18 cellular contexts compared by ENCODE assay signal in genomic region chr5:95917207-95917606, GRCh38. TPM values are rescaled to one million over a fixed set of nuclear protein-coding genes. Genes with fewer than 3 reads are reported as not detected.
DNase-seq lines count a peak whose midpoint lies in the region; ATAC-seq, FAIRE-seq and TF ChIP-seq lines count a peak whose summit lies in the region.
"Had no signal": no experiment of that assay in that cellular context is flagged by ENCODE, and none has a peak within 500 bp of the region (broad histone marks: within the 10 kb centered on the region; RNA-seq: fewer than 3 reads in every experiment).

No MANE protein-coding gene starts in this region.

- H4K20me1 ChIP-seq in GM23248 (ENCODE audit: insufficient read depth) (peaks cover 47% of the 10 kb centered on the region), KMS-11 (ENCODE audit: insufficient read depth) (no peaks in the 10 kb centered on the region), K562 (replicated peaks; ENCODE audit: control insufficient read depth, insufficient read depth, low read length) (no peaks in the 10 kb centered on the region)

- H3K9me2 ChIP-seq in GM23248 (ENCODE audit: insufficient read depth): no peaks in the 10 kb centered on the region

- intact Hi-C loops in K562 (cut with micrococcal nuclease): no loop called here

- CTCF ChIA-PET in K562 (lab: Yijun Ruan, JAX; ENCODE audit: low intra/inter-chr PET ratio): no interaction called here

- H3K9me1 ChIP-seq in K562 (ENCODE audit: control insufficient read depth, insufficient read depth, low read length): no peaks in the 10 kb centered on the region

- ATAC-seq in K562: no peak
- ATAC-seq in GM19463 (IDR thresholded peaks at IDR 0.05; ENCODE audit: unreplicated experiment): no peak
- ATAC-seq in HG03469 (IDR thresholded peaks at IDR 0.05; ENCODE audit: unreplicated experiment): no peak

- H3K4me1 ChIP-seq in GM23248 (ENCODE audit: insufficient read depth): peaks cover 69% of the 10 kb centered on the region
- peaks cover 63% of the 10 kb centered on the region for H3K4me1 ChIP-seq in KMS-11 (ENCODE audit: low read depth, poor library complexity, severe bottlenecking)
- H3K4me1 ChIP-seq in K562 (replicated peaks in 1 of 2; ENCODE audit: control insufficient read depth in 2 of 2, insufficient read depth in 2 of 2, low read length in 2 of 2): peaks cover 0 to 15% of the 10 kb centered on the region in 2 experiments; a peak in 2 of 5 replicates

- H3K27ac ChIP-seq in GM23248: peak overlapping the region; percentile 38
- H3K27ac ChIP-seq in KMS-11: no peak overlapping the region
- H3K27ac ChIP-seq in K562 (ENCODE audit: extremely low read depth, low read depth, low read length): no peak overlapping the region
- H3K27ac ChIP-seq in substantia nigra (ENCODE audit: low read depth, low read length, poor library complexity, severe bottlenecking): peak overlapping the region; percentile 36

- no peak for TF ChIP-seq RAD21 in K562 (CRISPR knock-in tag; conservative IDR thresholded peaks at IDR 0.05 in 1 of 2, IDR thresholded peaks at IDR 0.05 in 1 of 2)

- TF ChIP-seq CTCF in KMS-11 (conservative IDR thresholded peaks at IDR 0.05; ENCODE audit: low read depth, low read length) (no peak), K562 (IDR thresholded peaks at IDR 0.05 in 2 of 3, conservative IDR thresholded peaks at IDR 0.05 in 1 of 3; ENCODE audit: insufficient read depth in 2 of 3, low read depth in 1 of 3, low read length in 3 of 3) (no peak)

- DNase-seq in GM23248: no peak
- DNase-seq in K562 (ENCODE audit: extremely low read depth in 1 of 4, low spot score in 3 of 4): no peak
- no peak for DNase-seq in substantia nigra (lab: John Stamatoyannopoulos, UW)
- DNase-seq in HPDE6-E6E7 (ENCODE audit: extremely low spot score): no peak
- DNase-seq: COR-L47, DMS 273 treated with DMSO at 0.1 percent for 48 hours, KBM-7, NCI-H1048, NCI-H1436, NCI-H1930, NCI-H345, NCI-H524 treated with DMSO at 0.1 percent for 48 hours, T-helper 1 cell had no signal

- TF ChIP-seq EP300 in K562 (IDR thresholded peaks at IDR 0.05; ENCODE audit: low read length): no peak

- H3K36me3 ChIP-seq in GM23248 (ENCODE audit: low read depth): peaks cover 85% of the 10 kb centered on the region
- H3K36me3 ChIP-seq in KMS-11 (ENCODE audit: insufficient read depth): no peaks in the 10 kb centered on the region
- 0 out of 3 replicates have a peak, but pooled peaks cover 4% of the 10 kb centered on the region for H3K36me3 ChIP-seq in K562 (ENCODE audit: control insufficient read depth, insufficient read depth, low read length)

- no peak for FAIRE-seq in K562 (lab: Jason Lieb, UNC)
- FAIRE-seq: G401.6, H54 had no signal

- in situ Hi-C loops in GM23248 (cut with MboI): no loop called here
- in situ Hi-C loops in K562 (cut with MboI): no loop called here

- BruUV-seq in K562 (replicated peaks; lab: Mats Ljungman, UMichigan): no TSS peak

- H3K9me3 ChIP-seq in GM23248 (ENCODE audit: low read depth) (no peaks in the 10 kb centered on the region), K562 (replicated peaks; ENCODE audit: control insufficient read depth, insufficient read depth, low read depth, low read length) (no peaks in the 10 kb centered on the region)

- H3K27me3 ChIP-seq in GM23248 (replicated peaks; ENCODE audit: insufficient read depth) (no peaks in the 10 kb centered on the region), KMS-11 (ENCODE audit: insufficient read depth, low read depth) (no peaks in the 10 kb centered on the region), K562 (ENCODE audit: control insufficient read depth in 2 of 2, insufficient read depth in 2 of 2, low read length in 2 of 2) (no peaks in the 10 kb centered on the region)

- H3K9ac ChIP-seq in GM23248 (no peak overlapping the region), KMS-11 (no peak overlapping the region), K562 (ENCODE audit: insufficient read depth in 1 of 2, low read depth in 2 of 2, low read length in 2 of 2) (no peak overlapping the region)

- H3K79me2 ChIP-seq in GM23248 (ENCODE audit: insufficient read depth) (peaks cover 100% of the 10 kb centered on the region), KMS-11 (ENCODE audit: insufficient read depth, low read depth) (peaks cover 74% of the 10 kb centered on the region), K562 (ENCODE audit: control insufficient read depth, insufficient read depth, low read length) (no peaks in the 10 kb centered on the region)

- no peak overlapping the region for H2AFZ ChIP-seq in GM23248
- no peak overlapping the region for H2AFZ ChIP-seq in KMS-11 (ENCODE audit: low read depth)
- no peak overlapping the region for H2AFZ ChIP-seq in K562 (ENCODE audit: low read depth, low read length)

- H3K4me3 ChIP-seq in GM23248 (no peak overlapping the region), KMS-11 (IDR thresholded peaks at IDR 0.05; ENCODE audit: insufficient read depth, low read depth, low read length) (no peak overlapping the region), K562 (no peak overlapping the region)

- no peak for TF ChIP-seq POLR2A in K562 (conservative IDR thresholded peaks at IDR 0.05)

- H3F3A ChIP-seq in GM23248 (ENCODE audit: insufficient read depth): peaks cover 91% of the 10 kb centered on the region

- POLR2A ChIA-PET in K562 (lab: Yijun Ruan, JAX): no interaction called here

- H3K4me2 ChIP-seq in GM23248 (ENCODE audit: unreplicated experiment) (peak overlapping the region; percentile 37), KMS-11 (peak overlapping the region; percentile 15; the same call in 1 of the 2 replicates), K562 (ENCODE audit: insufficient read depth, low read length) (no peak overlapping the region)

TF ChIP-seq in K562, 482 proteins besides CTCF, POLR2A, EP300 and RAD21:
- TF ChIP-seq MAFK (IDR thresholded peaks at IDR 0.05; ENCODE audit: low read length): peak; percentile 94
- TF ChIP-seq MAFG (tag; conservative IDR thresholded peaks at IDR 0.05): peak; percentile 88
- peak; percentile 95 for TF ChIP-seq ZNF316 (IDR thresholded peaks at IDR 0.05)
- TF ChIP-seq MAFF (IDR thresholded peaks at IDR 0.05; ENCODE audit: low read length): peak; percentile 94
- TF ChIP-seq HMGN3 (IDR thresholded peaks at IDR 0.05; ENCODE audit: borderline replicate concordance, extremely low read depth, insufficient read length, low read depth, low read length): no peak
- TF ChIP-seq C11orf30 (IDR thresholded peaks at IDR 0.05; ENCODE audit: low read depth): peak; percentile 92
TF ChIP-seq in K562: peak in this region for 5.

RNA-seq across cellular contexts. Expression of gene ELL2, which starts 44.4 kb away (rescaled TPM):
- total RNA-seq in GM23248 (2014; rRNA removed; shearing (Covaris generic)): 228 and 243 TPM in 2 replicates
- polyA plus RNA-seq in GM23248 (2016; fragmentation: Nextera tagmentation; extraction: Ambion mirVana): 147 and 159 TPM in 2 replicates
- total RNA-seq in K562 (2011; cell fraction: chromatin; rRNA removed; ENCODE audit: low replicate concordance): 31.2 and 65.3 TPM in 2 replicates
- total RNA-seq in K562 (2011; cell fraction: nucleolus; rRNA removed): 11.2 and 15.0 TPM in 2 replicates
- total RNA-seq in K562 (2011; cell fraction: nucleoplasm; rRNA removed): 29.9 and 45.8 TPM in 2 replicates
- 14.0 and 18.3 TPM in 2 replicates for total RNA-seq in K562 (2014; rRNA removed)
- total RNA-seq in K562 (2014; rRNA removed; fragmentation: Illumina TruSeq; extraction: Trizol): 14.7 and 17.1 TPM in 2 replicates
- total RNA-seq in K562 (2015; rRNA removed; fragmentation: Illumina TruSeq; extraction: Trizol): 10.1 and 12.5 TPM in 2 replicates
- total RNA-seq in K562 (2021): 16.2 and 23.1 TPM in 2 replicates
- polyA plus RNA-seq in K562 (2011; rRNA removed): 11.1 and 16.3 TPM in 2 replicates
- 4.0 and 4.7 TPM in 2 replicates for polyA plus RNA-seq in K562 (2011; cell fraction: cytosol; rRNA removed)
- polyA plus RNA-seq in K562 (2011; cell fraction: nucleus; rRNA removed): 13.8 and 14.7 TPM in 2 replicates
- 8.3 and 11.9 TPM in 2 replicates for polyA plus RNA-seq in K562 (2012)
- polyA plus RNA-seq in K562 (2014; fragmentation: Illumina TruSeq; extraction: Trizol): 11.4 and 14.5 TPM in 2 replicates
- polyA plus RNA-seq in K562 (2014; fragmentation: Nextera tagmentation; extraction: Ambion mirVana): 1 to 10 TPM; 4.3 to 6.8 TPM
- 9.0 and 14.6 TPM in 2 replicates for polyA plus RNA-seq in K562 (2014; rRNA removed)
- polyA minus RNA-seq in K562 (2011; rRNA and poly(A)+ RNA removed): 21.9 and 28.0 TPM in 2 replicates
- 4.8 and 11.7 TPM in 2 replicates for polyA minus RNA-seq in K562 (2011; cell fraction: cytosol; rRNA and poly(A)+ RNA removed)
- polyA minus RNA-seq in K562 (2011; cell fraction: nucleus; rRNA and poly(A)+ RNA removed): 21.4 and 33.0 TPM in 2 replicates

Comparison
In these comparisons a context has a peak if more than half of its experiments do, and no peak if none do; other contexts are left out.
1. H3K27ac ChIP-seq: peak in GM23248 (single experiment) and substantia nigra (single experiment); none in KMS-11 (single experiment) and K562 (single experiment).